In genomic region chr16:66588981-66589713, GRCh38 we compare ENCODE assay signal across 9 cellular contexts. TPM values are rescaled to one million over a fixed set of nuclear protein-coding genes. Genes with fewer than 3 reads are reported as not detected.
DNase-seq lines count a peak whose midpoint lies in the region; ATAC-seq and TF ChIP-seq lines count a peak whose summit lies in the region.
"Had no signal": no experiment of that assay in that cellular context is flagged by ENCODE, and none has a peak within 500 bp of the region (broad histone marks: within the 10 kb centered on the region; RNA-seq: fewer than 3 reads in every experiment).

No MANE protein-coding gene starts in this region.

- H3K27me3 ChIP-seq in Peyer's patch, result no peaks in the 10 kb centered on the region

- intact Hi-C loops in left ventricle myocardium superior (cut with micrococcal nuclease), result loop anchor here (10.0 kb wide), 1 partner anchor 184 kb away; no protein-coding TSS in a partner anchor

- no peak for TF ChIP-seq POLR2A in Peyer's patch (IDR thresholded peaks at IDR 0.05)

- DNase-seq in G401 (ENCODE audit: low spot score) (peak; percentile 29), Peyer's patch (peak in 2 of 3 donors; percentile 68 to 87), left ventricle myocardium superior (peak; percentile 57), DMS153 (lab: John Stamatoyannopoulos, UW) (no peak)
- DNase-seq in activated gamma-delta T cell treated with anti-CD3 and anti-CD28 coated beads, Interleukin-2, amount 50 U/mL, for 16 hours (ENCODE audit: low read depth), result peak; percentile 46
- peak; percentile 41 to 58 for DNase-seq in stimulated activated CD4-positive, alpha-beta T cell treated with anti-CD3 and anti-CD28 coated beads, Interleukin-4, amount 100 ng/mL, for 48 hours (ENCODE audit: low read depth in 2 of 2)

- H3K9me3 ChIP-seq in Peyer's patch, result no peaks in the 10 kb centered on the region

- H3K4me3 ChIP-seq in Peyer's patch, result no peak overlapping the region

- peak; percentile 41 for ATAC-seq in HG02610 (IDR thresholded peaks at IDR 0.05; ENCODE audit: unreplicated experiment)
- ATAC-seq in left ventricle myocardium superior, result peak; percentile 78
- ATAC-seq in HG02642 (IDR thresholded peaks at IDR 0.05; ENCODE audit: poor library complexity, unreplicated experiment), result no peak

- H3K27ac ChIP-seq in Peyer's patch, result no peak overlapping the region

- in situ Hi-C loops in G401 (cut with HindIII; ENCODE audit: low sequenced_read_pairs), result no loop called here

- peak; percentile 55 to 77 (median 70) for TF ChIP-seq CTCF in Peyer's patch (IDR thresholded peaks at IDR 0.05)

- no peaks in the 10 kb centered on the region for H3K4me1 ChIP-seq in Peyer's patch

- no peaks in the 10 kb centered on the region for H3K36me3 ChIP-seq in Peyer's patch

RNA-seq across cellular contexts. Expression of gene CMTM2, which starts 9.9 kb away (rescaled TPM):
- total RNA-seq in G401 (2014; rRNA removed; shearing (Covaris generic)), result not detected in 2 replicates
- not detected for total RNA-seq in Peyer's patch
- not detected for total RNA-seq in left ventricle myocardium superior
- total RNA-seq: pulmonary artery endothelial cell had no signal

RNA-seq across cellular contexts. Expression of gene CMTM3, which starts 15.4 kb away (rescaled TPM):
- total RNA-seq in G401 (2014; rRNA removed; shearing (Covaris generic)), result 55.1 and 62.1 TPM in 2 replicates
- total RNA-seq in Peyer's patch, result 10 to 100 TPM in 2 of 4 donors, 1 to 10 TPM in 2; 4.9 to 15.7 (median 11.3) TPM
- 10.6 TPM for total RNA-seq in left ventricle myocardium superior

RNA-seq across cellular contexts. Expression of gene CMTM1, which starts 22.9 kb away (rescaled TPM):
- 3.1 TPM in 1 of 2 replicates, not detected in the other for total RNA-seq in G401 (2014; rRNA removed; shearing (Covaris generic))
- total RNA-seq in Peyer's patch, result 1 to 10 TPM in 3 of 4 donors, not detected in 1; 1.4 to 3.6 (median 2.1) TPM
- total RNA-seq in left ventricle myocardium superior, result 2.1 TPM

RNA-seq across cellular contexts. Expression of gene CKLF, which starts 36.8 kb away (rescaled TPM):
- total RNA-seq in G401 (2014; rRNA removed; shearing (Covaris generic)), result 122 and 134 TPM in 2 replicates
- total RNA-seq in Peyer's patch, result 10 to 100 TPM in 3 of 4 donors, 1 to 10 TPM in 1; 7.5 to 47.1 (median 22.2) TPM
- total RNA-seq in left ventricle myocardium superior, result 9.1 TPM

RNA-seq across cellular contexts. Expression of gene TK2, which starts 39.2 kb away (rescaled TPM):
- total RNA-seq in G401 (2014; rRNA removed; shearing (Covaris generic)), result 10.3 and 15.8 TPM in 2 replicates
- 10 to 100 TPM; 22.8 to 33.1 (median 27.1) TPM for total RNA-seq in Peyer's patch
- total RNA-seq in left ventricle myocardium superior, result 16.8 TPM
